8 cellular contexts compared by ENCODE assay signal in genomic region chr9:36190388-36191289, GRCh38. TPM values are rescaled to one million over a fixed set of nuclear protein-coding genes. Genes with fewer than 3 reads are reported as not detected.
DNase-seq lines count a peak whose midpoint lies in the region; ATAC-seq, FAIRE-seq and TF ChIP-seq lines count a peak whose summit lies in the region.

Gene CLTA (plus strand): TSS chr9:36190921. CDS start chr9:36191057, 136 bp downstream.

- peak within 1 kb of the TSS; percentile 97 for H3K4me2 ChIP-seq in OCI-LY1 (ENCODE audit: low read length)

- peak; percentile 93 for FAIRE-seq in endometrium (lab: Jason Lieb, UNC)

- WGBS in mesodermal cell (ENCODE audit: insufficient coverage in 2 of 2), 2 experiments: 0 to 1% methylated on average over 59 to 60 of the region's 68 CpGs

- peak within 1 kb of the TSS; percentile 90 for H3K9ac ChIP-seq in OCI-LY1 (ENCODE audit: low read length)

- H4K20me1 ChIP-seq in OCI-LY1 (ENCODE audit: insufficient read depth, low read length): no peaks in the 10 kb centered on the region

- peaks cover 36% of the 10 kb centered on the region for H3K4me1 ChIP-seq in OCI-LY1 (ENCODE audit: insufficient read depth, low read length, severe bottlenecking)
- peaks cover 28% of the 10 kb centered on the region for H3K4me1 ChIP-seq in mesodermal cell (ENCODE audit: control insufficient read depth, insufficient read depth, low read length, poor library complexity, severe bottlenecking)

- H2AFZ ChIP-seq in OCI-LY1 (ENCODE audit: low read length): peak within 1 kb of the TSS; percentile 60; the same call in 1 of the 2 replicates

- H3K4me3 ChIP-seq in OCI-LY1 (ENCODE audit: low read depth, low read length, poor library complexity, severe bottlenecking) (peak within 1 kb of the TSS; percentile 92), mesodermal cell (ENCODE audit: extremely low read depth, insufficient read depth, low read length, poor library complexity, severe bottlenecking) (peak within 1 kb of the TSS; percentile 98)

- no peaks in the 10 kb centered on the region for H3K27me3 ChIP-seq in OCI-LY1 (ENCODE audit: insufficient read depth, low read length)

- peaks cover 28% of the 10 kb centered on the region; the same call in 1 of the 2 replicates for H3K36me3 ChIP-seq in OCI-LY1 (ENCODE audit: insufficient read depth, low read length)
- H3K36me3 ChIP-seq in mesodermal cell (ENCODE audit: control insufficient read depth, insufficient read depth, low read length): peaks cover 20% of the 10 kb centered on the region

- no peaks in the 10 kb centered on the region for H3F3A ChIP-seq in OCI-LY1 (ENCODE audit: insufficient read depth, low read length)

- H3K27ac ChIP-seq in OCI-LY1 (ENCODE audit: low read depth, low read length, poor library complexity, severe bottlenecking) (peak within 1 kb of the TSS; percentile 40), mesodermal cell (ENCODE audit: low read depth, low read length, severe bottlenecking) (peak within 1 kb of the TSS; percentile 89)

- TF ChIP-seq CTCF in OCI-LY1 (IDR thresholded peaks at IDR 0.05; ENCODE audit: low read length): peak; percentile 74

- ATAC-seq in GM21515 (IDR thresholded peaks at IDR 0.05; ENCODE audit: unreplicated experiment): peak; percentile 98

- DNase-seq in DMS 273 treated with DMSO at 0.1 percent for 48 hours (lab: John Stamatoyannopoulos, UW) (peak; percentile 97), HuH-7 (ENCODE audit: low spot score) (peak; percentile 98)
- peak; percentile 89 for DNase-seq in activated CD8-positive, alpha-beta memory T cell treated with anti-CD3 and anti-CD28 coated beads, Interleukin-2, amount 50 U/mL, for 4 hours
- peak; percentile 85 to 92 for DNase-seq in stimulated activated CD8-positive, alpha-beta memory T cell treated with anti-CD3 and anti-CD28 coated beads, Interleukin-15, amount 100 ng/mL, for 4 hours (ENCODE audit: low read depth in 2 of 2)

- H3K9me3 ChIP-seq in OCI-LY1 (ENCODE audit: low read length) (no peaks in the 10 kb centered on the region), mesodermal cell (ENCODE audit: control insufficient read depth, low read length) (no peaks in the 10 kb centered on the region)

- H3K9me2 ChIP-seq in OCI-LY1 (ENCODE audit: low read depth, low read length): no peaks in the 10 kb centered on the region

- peaks cover 45% of the 10 kb centered on the region for H3K79me2 ChIP-seq in OCI-LY1 (ENCODE audit: insufficient read depth, low read length)

RNA-seq across cellular contexts. Expression of gene CLTA, which starts in this region (rescaled TPM):
- 290 TPM for polyA plus RNA-seq in mesodermal cell (2013, experiment 1 of 2)
- polyA plus RNA-seq in mesodermal cell (2013, experiment 2 of 2): 289 TPM

Comparison
In these comparisons a context has a peak if more than half of its experiments do, and no peak if none do; other contexts are left out.
1. Peak in every context shown above with its lines: DNase-seq, ATAC-seq, H3K4me3 ChIP-seq and H3K27ac ChIP-seq.